ENCODE assay signal across 8 cellular contexts in the genomic region with DNA sequence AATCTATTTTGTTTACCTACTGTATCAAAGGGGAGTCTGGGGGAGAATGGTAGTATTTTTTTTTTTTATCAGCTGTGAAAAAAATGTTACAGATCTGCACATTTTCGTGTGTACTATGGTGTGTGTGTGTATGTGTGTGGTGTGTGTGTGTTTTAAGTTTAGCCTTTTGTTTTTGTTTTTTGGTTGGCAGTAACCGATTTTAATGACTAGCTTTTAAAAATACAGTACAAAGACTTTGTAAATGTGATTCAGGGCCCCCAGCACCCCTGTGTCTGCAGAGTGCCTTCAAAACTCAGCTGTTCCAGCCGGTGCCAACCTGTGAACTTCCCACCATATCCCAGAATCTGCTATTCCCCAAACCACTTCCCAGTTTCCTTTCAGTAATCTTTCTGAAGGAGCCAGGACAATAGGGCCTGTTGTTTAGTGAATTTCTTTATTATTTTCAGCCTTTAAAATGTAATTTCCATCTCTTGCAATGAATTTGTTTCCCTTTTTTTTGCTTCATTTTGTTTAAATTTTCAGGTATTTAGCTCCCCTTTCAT. TPM values are rescaled to one million over a fixed set of nuclear protein-coding genes. Genes with fewer than 3 reads are reported as not detected.
DNase-seq lines count a peak whose midpoint lies in the region; ATAC-seq and TF ChIP-seq lines count a peak whose summit lies in the region.

No MANE protein-coding gene starts in this region.

- H3K4me2 ChIP-seq in BLaER1 treated with 17β-estradiol and CSF1 and Interleukin-3, amounts not matched to agents 10 nM and 100 nM = peak overlapping the region; percentile 84 to 98 (median 92)
- peak overlapping the region; percentile 85 for H3K4me2 ChIP-seq in MM.1S (ENCODE audit: low read depth, low read length)

- peaks cover 51 to 70% (median 66%) of the 10 kb centered on the region in 11 experiments for H4K20me1 ChIP-seq in BLaER1 treated with 17β-estradiol and CSF1 and Interleukin-3, amounts not matched to agents 10 nM and 100 nM
- H4K20me1 ChIP-seq in MM.1S (ENCODE audit: insufficient read depth, low read length) = peaks cover 16% of the 10 kb centered on the region

- H3K27ac Mint-ChIP-seq in nephron = peak overlapping the region in 2 of 3 experiments; percentile 4 to 81

- no peak overlapping the region for H2AFZ ChIP-seq in MM.1S (ENCODE audit: low read length)

- 35 to 54% (median 50%) methylated on average over 3 of the region's 3 CpGs for WGBS in adrenal gland, 4 donors

- H3K27me3 Mint-ChIP-seq in nephron (ENCODE audit: low read depth) = no peaks in the 10 kb centered on the region

- H3K9me3 ChIP-seq in BLaER1 treated with 17β-estradiol and CSF1 and Interleukin-3, amounts not matched to agents 10 nM and 100 nM (replicated peaks in 1 of 11) = no peaks in the 10 kb centered on the region
- no peaks in the 10 kb centered on the region for H3K9me3 ChIP-seq in MM.1S (replicated peaks; ENCODE audit: insufficient read depth, low read length)
- no peaks in the 10 kb centered on the region for H3K9me3 ChIP-seq in duodenal mucosa (ENCODE audit: control insufficient read depth in 1 of 2, low read length in 2 of 2)
- H3K9me3 ChIP-seq in adrenal gland (replicated peaks in 1 of 3) = no peaks in the 10 kb centered on the region

- peaks cover 18% of the 10 kb centered on the region for H3F3A ChIP-seq in MM.1S (ENCODE audit: insufficient read depth, low read length)

- peaks cover 8 to 55% (median 20%) of the 10 kb centered on the region in 11 experiments; a peak in 18 of 22 replicates for H3K36me3 ChIP-seq in BLaER1 treated with 17β-estradiol and CSF1 and Interleukin-3, amounts not matched to agents 10 nM and 100 nM
- H3K36me3 ChIP-seq in MM.1S (replicated peaks; ENCODE audit: insufficient read depth, low read length) (no peaks in the 10 kb centered on the region), duodenal mucosa (ENCODE audit: control insufficient read depth in 1 of 2, insufficient read depth in 2 of 2, low read length in 2 of 2) (no peaks in the 10 kb centered on the region), adrenal gland (replicated peaks in 1 of 2) (no peaks in the 10 kb centered on the region)

- no peak for TF ChIP-seq POLR2A in adrenal gland (IDR thresholded peaks at IDR 0.05)

- H3K4me1 ChIP-seq in BLaER1 treated with 17β-estradiol and CSF1 and Interleukin-3, amounts not matched to agents 10 nM and 100 nM = peaks cover 31 to 54% (median 40%) of the 10 kb centered on the region in 10 experiments
- peaks cover 27% of the 10 kb centered on the region for H3K4me1 ChIP-seq in MM.1S (ENCODE audit: low read length)
- H3K4me1 ChIP-seq in duodenal mucosa (ENCODE audit: control insufficient read depth in 1 of 2, insufficient read depth in 2 of 2, low read length in 2 of 2) = peaks cover 24 to 25% of the 10 kb centered on the region in 2 donors
- peaks cover 0 to 6% of the 10 kb centered on the region in 2 donors for H3K4me1 ChIP-seq in adrenal gland (replicated peaks in 1 of 2)

- no peaks in the 10 kb centered on the region for H3K27me3 ChIP-seq in BLaER1 treated with 17β-estradiol and CSF1 and Interleukin-3, amounts not matched to agents 10 nM and 100 nM
- H3K27me3 ChIP-seq in MM.1S (replicated peaks; ENCODE audit: insufficient read depth, low read length) (no peaks in the 10 kb centered on the region), duodenal mucosa (ENCODE audit: control insufficient read depth in 1 of 2, insufficient read depth in 2 of 2, low read length in 2 of 2) (no peaks in the 10 kb centered on the region), adrenal gland (no peaks in the 10 kb centered on the region)

- no peaks in the 10 kb centered on the region for H3K9me3 Mint-ChIP-seq in nephron

- H3K9ac ChIP-seq in BLaER1 treated with 17β-estradiol and CSF1 and Interleukin-3, amounts not matched to agents 10 nM and 100 nM = peak overlapping the region; percentile 90 to 96 (median 93)
- H3K9ac ChIP-seq in MM.1S (ENCODE audit: low read length) = peak overlapping the region; percentile 82; the same call in 1 of the 2 replicates
- H3K9ac ChIP-seq in duodenal mucosa (ENCODE audit: low read depth in 1 of 2, low read length in 2 of 2) = peak overlapping the region in 1 of 2 donors; percentile 87

- intact Hi-C loops in adrenal gland (cut with DNase I) = no loop called here

- peak overlapping the region; percentile 70 to 94 (median 89) for H3K4me3 ChIP-seq in BLaER1 treated with 17β-estradiol and CSF1 and Interleukin-3, amounts not matched to agents 10 nM and 100 nM
- H3K4me3 ChIP-seq in MM.1S (ENCODE audit: low read length) = peak overlapping the region; percentile 95
- H3K4me3 ChIP-seq in duodenal mucosa (ENCODE audit: low read depth in 1 of 2, low read length in 2 of 2) = peak overlapping the region; percentile 96 to 97
- peak overlapping the region in 1 of 4 donors; percentile 87 for H3K4me3 ChIP-seq in adrenal gland

- peaks cover 38% of the 10 kb centered on the region for H3K4me1 Mint-ChIP-seq in nephron

- TF ChIP-seq CTCF in MM.1S (IDR thresholded peaks at IDR 0.05; ENCODE audit: low read length) = no peak
- no peak for TF ChIP-seq CTCF in nephron (IDR thresholded peaks at IDR 0.05; ENCODE audit: unreplicated experiment in 3 of 3)
- TF ChIP-seq CTCF in adrenal gland (IDR thresholded peaks at IDR 0.05) = no peak

- peaks cover 7% of the 10 kb centered on the region for H3K36me3 Mint-ChIP-seq in nephron (ENCODE audit: low read depth)

- DNase-seq in MM.1S (no peak), NCI-H2081 (lab: John Stamatoyannopoulos, UW) (no peak), NCI-H2227 (lab: John Stamatoyannopoulos, UW; ENCODE audit: unreplicated experiment) (no peak), adrenal gland (no peak)

- H3K79me2 ChIP-seq in MM.1S (ENCODE audit: low read length) = peaks cover 62% of the 10 kb centered on the region

- H3K9me2 ChIP-seq in MM.1S (replicated peaks; ENCODE audit: insufficient read depth, low read length) = no peaks in the 10 kb centered on the region

- H3K27ac ChIP-seq in BLaER1 treated with 17β-estradiol and CSF1 and Interleukin-3, amounts not matched to agents 10 nM and 100 nM = peak overlapping the region in 10 of 11 experiments; percentile 69 to 96 (median 94); a peak in 20 of 22 replicates
- no peak overlapping the region for H3K27ac ChIP-seq in MM.1S (ENCODE audit: low read length)
- no peak overlapping the region for H3K27ac ChIP-seq in duodenal mucosa (ENCODE audit: low read depth, low read length)
- H3K27ac ChIP-seq in adrenal gland = peak overlapping the region in 1 of 5 donors; percentile 93

- ATAC-seq in GM19397 (IDR thresholded peaks at IDR 0.05; ENCODE audit: unreplicated experiment) = no peak

- peak overlapping the region; percentile 90 to 97 (median 94) for H3K4me3 Mint-ChIP-seq in nephron

RNA-seq across cellular contexts. Expression of a gene that starts 2.1 kb away (rescaled TPM):
- total RNA-seq in adrenal gland = 10 to 100 TPM in 7 of 8 donors, 1 to 10 TPM in 1; 9.2 to 25.1 (median 11.7) TPM
- 1 to 10 TPM; 2.9 to 4.8 (median 2.9) TPM for polyA plus RNA-seq in adrenal gland

Comparison
In these comparisons a context has a peak if more than half of its experiments do, and no peak if none do; other contexts are left out.
1. H3K27ac ChIP-seq: peak in BLaER1 treated with 17β-estradiol and CSF1 and Interleukin-3, amounts not matched to agents 10 nM and 100 nM (10 of 11); none in MM.1S (single experiment) and duodenal mucosa (single experiment).